Comparison of ENCODE assay signal across 27 cellular contexts in genomic region chr9:4890929-4891328, GRCh38.
"Had no signal": no experiment of that assay in that cellular context is flagged by ENCODE, and none has a peak within 500 bp of the region (broad histone marks: within the 10 kb centered on the region; RNA-seq: fewer than 3 reads in every experiment).

No MANE protein-coding gene starts in this region.

- H3K27ac ChIP-seq: breast epithelium, cardiac muscle cell, epithelial cell of prostate, esophagus squamous epithelium, gastroesophageal sphincter had no signal

- ATAC-seq: activated CD4-positive, alpha-beta T cell treated with anti-CD3 and anti-CD28 coated beads for 36 hours; activated CD8-positive, alpha-beta memory T cell treated with anti-CD3 and anti-CD28 coated beads, Interleukin-2, amount 10 ng/mL, durations not matched to agents 7 days and 5 days; activated CD8-positive, alpha-beta T cell treated with anti-CD3 and anti-CD28 coated beads, Interleukin-2, amount 10 ng/mL, durations not matched to agents 7 days and 5 days; activated naive CD4-positive, alpha-beta T cell treated with anti-CD3 and anti-CD28 coated beads, Interleukin-2, amount 50 U/mL, for 72 hours; activated T-cell treated with anti-CD3 and anti-CD28 coated beads, Interleukin-2, amount 50 U/mL, for 72 hours; gastroesophageal sphincter had no signal

- H3K4me3 ChIP-seq: breast epithelium, cardiac muscle cell, esophagus squamous epithelium, gastroesophageal sphincter had no signal

- H3K9me3 ChIP-seq: breast epithelium, esophagus squamous epithelium, gastroesophageal sphincter had no signal

- H3K27me3 ChIP-seq: breast epithelium, cardiac muscle cell, esophagus squamous epithelium, gastroesophageal sphincter had no signal

- H3K36me3 ChIP-seq: breast epithelium, cardiac muscle cell, esophagus squamous epithelium, gastroesophageal sphincter had no signal

- H3K4me1 ChIP-seq: breast epithelium had no signal

- DNase-seq: activated CD4-positive, alpha-beta memory T cell treated with anti-CD3 and anti-CD28 coated beads for 36 hours; activated CD4-positive, alpha-beta T cell treated with anti-CD3 and anti-CD28 coated beads for 36 hours; activated CD4-positive, alpha-beta T cell treated with anti-CD3 and anti-CD28 coated beads, Interleukin-2, amount 10 ng/mL, durations not matched to agents 24 days and 14 days; activated CD4-positive, CD25-positive, alpha-beta regulatory T cell; activated CD4-positive, CD25-positive, alpha-beta regulatory T cell treated with anti-CD3 and anti-CD28 coated beads, Interleukin-2, amount 50 U/mL, for 72 hours; activated CD8-positive, alpha-beta memory T cell treated with anti-CD3 and anti-CD28 coated beads, Interleukin-2, amount 10 ng/mL, durations not matched to agents 7 days and 5 days; activated CD8-positive, alpha-beta memory T cell treated with anti-CD3 and anti-CD28 coated beads, Interleukin-2, amount 50 U/mL, for 4 hours; activated CD8-positive, alpha-beta T cell treated with anti-CD3 and anti-CD28 coated beads, Interleukin-2, amount 10 ng/mL, durations not matched to agents 7 days and 5 days; activated gamma-delta T cell; activated naive CD4-positive, alpha-beta T cell; activated naive CD4-positive, alpha-beta T cell treated with anti-CD3 and anti-CD28 coated beads, Interleukin-2, amount 10 ng/mL, durations not matched to agents 7 days and 5 days; activated naive CD8-positive, alpha-beta T cell treated with anti-CD3 and anti-CD28 coated beads, Interleukin-2, amount 10 ng/mL, durations not matched to agents 7 days and 5 days; activated T-cell treated with anti-CD3 and anti-CD28 coated beads, Interleukin-2, amount 50 U/mL, for 24 hours; activated T-cell treated with anti-CD3 and anti-CD28 coated beads, Interleukin-2, amount 50 U/mL, for 72 hours; anterior cingulate cortex; central memory CD4-positive, alpha-beta T cell; cortex of kidney; dermis blood vessel endothelial cell; effector CD4-positive, alpha-beta T cell; esophagus squamous epithelium; foreskin melanocyte; T-helper 2 cell had no signal
